In genomic region chr9:90322296-90322695, GRCh38 we compare ENCODE assay signal across 17 cellular contexts.
"Had no signal": no experiment of that assay in that cellular context is flagged by ENCODE, and none has a peak within 500 bp of the region (broad histone marks: within the 10 kb centered on the region; RNA-seq: fewer than 3 reads in every experiment).

No MANE protein-coding gene starts in this region.

- H3K27ac ChIP-seq: skin epidermis, tibial nerve had no signal

- H3K27me3 ChIP-seq: tibial nerve had no signal

- FAIRE-seq: urothelium cell line had no signal

- H3K36me3 ChIP-seq: tibial nerve had no signal

- ATAC-seq: activated CD8-positive, alpha-beta T cell treated with anti-CD3 and anti-CD28 coated beads, Interleukin-2, amount 10 ng/mL, durations not matched to agents 7 days and 5 days; activated naive CD8-positive, alpha-beta T cell treated with anti-CD3 and anti-CD28 coated beads, Interleukin-2, amount 50 U/mL, for 24 hours; natural killer cell treated with Interleukin-12 subunit alpha and Interleukin-12 subunit beta and Interleukin-15 and Interleukin-18, amount 100 ng/mL, for 72 hours; right cardiac atrium; stimulated activated naive CD8-positive, alpha-beta T cell treated with anti-CD3 and anti-CD28 coated beads, Interleukin-15, Interleukin-2, amounts not matched to agents 100 U/mL and 50 U/mL, for 24 hours had no signal

- DNase-seq: activated CD4-positive, alpha-beta T cell treated with anti-CD3 and anti-CD28 coated beads, Interleukin-2, amount 10 ng/mL, durations not matched to agents 24 days and 14 days; activated CD8-positive, alpha-beta T cell treated with anti-CD3 and anti-CD28 coated beads, Interleukin-2, amount 10 ng/mL, durations not matched to agents 7 days and 5 days; activated naive CD4-positive, alpha-beta T cell treated with anti-CD3 and anti-CD28 coated beads for 36 hours; activated naive CD8-positive, alpha-beta T cell treated with anti-CD3 and anti-CD28 coated beads, Interleukin-2, amount 50 U/mL, for 24 hours; activated T-cell treated with anti-CD3 and anti-CD28 coated beads, Interleukin-2, amount 50 U/mL, for 24 hours; aorta; cerebellar nuclear complex; effector memory CD4-positive, alpha-beta T cell; immature natural killer cell; right cardiac atrium; stimulated activated naive CD8-positive, alpha-beta T cell treated with anti-CD3 and anti-CD28 coated beads, Interleukin-15, Interleukin-2, amounts not matched to agents 100 U/mL and 50 U/mL, for 24 hours; substantia nigra; T1000 had no signal

- H3K4me1 ChIP-seq: tibial nerve had no signal

- H3K9me3 ChIP-seq: tibial nerve had no signal

- H3K4me3 ChIP-seq: skin epidermis, tibial nerve had no signal
